24 cellular contexts compared by ENCODE assay signal in the genomic region with DNA sequence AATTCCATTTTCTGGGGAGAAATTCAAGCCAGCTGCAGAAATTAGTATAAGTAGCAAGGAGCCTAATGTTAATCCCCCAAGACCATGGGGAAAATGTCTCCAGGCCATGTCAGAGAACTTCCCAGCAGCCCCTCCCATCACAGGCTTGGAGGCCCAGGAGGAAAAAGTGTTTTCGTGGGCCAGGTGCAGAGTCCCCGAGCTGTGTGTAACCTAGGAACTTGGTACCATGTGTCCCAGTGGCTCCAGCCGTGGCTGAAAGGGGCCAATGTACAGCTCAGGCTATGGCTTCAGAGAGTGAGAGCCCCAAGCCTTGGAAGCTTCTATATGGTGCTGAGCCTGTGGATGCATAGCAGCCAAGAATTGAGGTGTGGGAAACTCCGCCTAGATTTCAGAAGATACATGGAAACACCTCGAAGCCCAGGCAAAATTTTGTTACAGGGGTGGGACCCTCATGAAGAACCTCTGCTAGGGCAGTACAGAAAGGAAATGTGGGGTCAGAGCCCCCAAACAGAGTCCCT.
"Had no signal": no experiment of that assay in that cellular context is flagged by ENCODE, and none has a peak within 500 bp of the region (broad histone marks: within the 10 kb centered on the region; RNA-seq: fewer than 3 reads in every experiment).

No MANE protein-coding gene starts in this region.

- H3K4me3 ChIP-seq: cardiac muscle cell, SJSA1 had no signal

- H3K36me3 Mint-ChIP-seq: activated naive CD8-positive, alpha-beta T cell had no signal

- H3K36me3 ChIP-seq: brain microvascular endothelial cell, cardiac muscle cell, SJSA1 had no signal

- H3K27ac ChIP-seq: brain microvascular endothelial cell, cardiac muscle cell, SJSA1 had no signal

- H3K4me3 Mint-ChIP-seq: activated CD8-positive, alpha-beta T cell treated with anti-CD3 and anti-CD28 coated beads for 36 hours; activated naive CD4-positive, alpha-beta T cell treated with anti-CD3 and anti-CD28 coated beads for 36 hours; activated naive CD8-positive, alpha-beta T cell; activated T-helper 1 cell treated with anti-CD3 and anti-CD28 coated beads, Interleukin-12 subunit alpha, Interleukin-12 subunit beta, Interleukin-2, Interleukin-4 antibody, amounts not matched to agents 30 ng/mL and 10 ng/mL and 1 ng/mL, durations not matched to agents 14 hours and 24 hours and 36 hours; T-helper 1 cell treated with Interleukin-12 subunit alpha and Interleukin-12 subunit beta and Interleukin-4 antibody, amounts not matched to agents 30 μg/mL and 1 μg/mL, for 36 hours had no signal

- H3K27ac Mint-ChIP-seq: activated CD8-positive, alpha-beta T cell treated with anti-CD3 and anti-CD28 coated beads for 36 hours; activated naive CD4-positive, alpha-beta T cell treated with anti-CD3 and anti-CD28 coated beads for 36 hours; activated naive CD8-positive, alpha-beta T cell; activated T-helper 1 cell treated with anti-CD3 and anti-CD28 coated beads, Interleukin-12 subunit alpha, Interleukin-12 subunit beta, Interleukin-2, Interleukin-4 antibody, amounts not matched to agents 30 ng/mL and 10 ng/mL and 1 ng/mL, durations not matched to agents 14 hours and 24 hours and 36 hours; T-helper 1 cell treated with Interleukin-12 subunit alpha and Interleukin-12 subunit beta and Interleukin-4 antibody, amounts not matched to agents 30 μg/mL and 1 μg/mL, for 36 hours had no signal

- DNase-seq: activated CD4-positive, alpha-beta T cell treated with anti-CD3 and anti-CD28 coated beads for 4 hours; activated CD8-positive, alpha-beta memory T cell treated with anti-CD3 and anti-CD28 coated beads, Interleukin-2, amount 50 U/mL, for 4 hours; activated CD8-positive, alpha-beta T cell treated with anti-CD3 and anti-CD28 coated beads for 36 hours; activated gamma-delta T cell; activated naive CD4-positive, alpha-beta T cell treated with anti-CD3 and anti-CD28 coated beads for 36 hours; amygdala; brain microvascular endothelial cell; Karpas-422; MM.1S; NCI-H1105 treated with DMSO at 0.1 percent for 48 hours; NCI-H1436 treated with DMSO at 0.1 percent for 48 hours; NCI-H187; NCI-H2081 treated with DMSO at 0.1 percent for 48 hours; NCI-H446; NCI-H524; SHP77; SW 1271 had no signal

- H3K4me1 ChIP-seq: SJSA1 had no signal

- H3K9me3 ChIP-seq: SJSA1 had no signal

- H3K9me3 Mint-ChIP-seq: activated T-helper 1 cell treated with anti-CD3 and anti-CD28 coated beads, Interleukin-12 subunit alpha, Interleukin-12 subunit beta, Interleukin-2, Interleukin-4 antibody, amounts not matched to agents 30 ng/mL and 10 ng/mL and 1 ng/mL, durations not matched to agents 14 hours and 24 hours and 36 hours had no signal

- H3K27me3 ChIP-seq: brain microvascular endothelial cell, cardiac muscle cell, SJSA1 had no signal

- ATAC-seq: activated CD4-positive, CD25-positive, alpha-beta regulatory T cell treated with anti-CD3 and anti-CD28 coated beads, Interleukin-2, amount 50 U/mL, for 24 hours; activated CD8-positive, alpha-beta T cell treated with anti-CD3 and anti-CD28 coated beads for 36 hours; SK-N-SH treated with all-trans-retinoic acid at 6 μM for 48 hours had no signal
